Comparison of ENCODE assay signal across 8 cellular contexts in the genomic region with DNA sequence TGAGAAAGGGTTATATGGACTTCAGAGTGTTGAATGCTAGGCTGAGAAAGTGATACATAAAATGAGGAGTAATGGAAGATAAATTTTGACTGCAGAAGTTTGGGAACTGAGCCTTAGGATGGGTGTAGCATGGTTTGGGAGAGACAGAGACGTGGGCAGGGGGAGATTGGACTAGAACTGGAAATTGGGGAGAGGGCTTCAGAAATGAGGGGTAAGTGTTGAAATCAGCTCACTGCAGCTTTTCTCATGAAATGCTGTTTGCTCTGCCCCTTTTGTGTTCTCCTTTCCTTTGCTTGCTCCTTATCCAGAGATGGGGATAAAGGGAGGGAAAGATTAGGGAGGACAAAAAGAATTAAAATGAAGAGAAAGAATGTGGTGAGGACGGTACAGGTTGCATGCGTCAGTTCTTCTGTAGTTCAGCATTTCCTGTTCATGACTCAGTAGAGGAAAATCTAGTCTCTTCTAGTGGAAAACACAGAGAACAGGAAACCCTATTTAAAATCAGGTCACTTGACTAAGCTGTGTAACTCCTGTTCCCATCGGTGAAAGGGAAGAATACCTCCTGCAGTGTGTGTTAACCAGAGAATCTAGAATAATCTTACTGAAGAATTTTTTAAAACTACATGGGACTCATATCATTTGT.
DNase-seq lines count a peak whose midpoint lies in the region; ATAC-seq and TF ChIP-seq lines count a peak whose summit lies in the region.

No MANE protein-coding gene starts in this region.

- DNase-seq in heart right ventricle: no peak
- no peak for DNase-seq in Right ventricle myocardium superior
- DNase-seq in HS-5 (ENCODE audit: low read depth): peak; percentile 79
- DNase-seq in dermis microvascular lymphatic vessel endothelial cell (ENCODE audit: low read depth in 2 of 2): peak; percentile 94 to 95
- no peak for DNase-seq in omental fat pad (ENCODE audit: low spot score)
- no peak for DNase-seq in activated effector memory CD4-positive, alpha-beta T cell treated with Interleukin-2 at 50 U/mL for 16 hours
- no peak for DNase-seq in NCI-H774 (lab: John Stamatoyannopoulos, UW)
- DNase-seq in cerebellum (ENCODE audit: low spot score): no peak

- H3K36me3 ChIP-seq in heart right ventricle: peaks cover 0 to 42% (median 8%) of the 10 kb centered on the region in 9 donors

- no peak for TF ChIP-seq CTCF in heart right ventricle (IDR thresholded peaks at IDR 0.05)
- no peak for TF ChIP-seq CTCF in omental fat pad (IDR thresholded peaks at IDR 0.05)

- WGBS in heart right ventricle, 2 donors: 61 to 71% methylated on average over 4 of the region's 4 CpGs

- ATAC-seq in heart right ventricle (peak in 6 of 8 donors; percentile 38 to 64 (median 44)), Right ventricle myocardium superior (ENCODE audit: poor library complexity) (no peak), omental fat pad (ENCODE audit: low FRiP score) (peak; percentile 81)

- intact Hi-C loops in heart right ventricle (cut with DNase I): no loop called here
- intact Hi-C loops in Right ventricle myocardium superior (cut with DNase I): no loop called here

- H3K27me3 ChIP-seq in heart right ventricle: no peaks in the 10 kb centered on the region

- H3K4me1 ChIP-seq in heart right ventricle: peaks cover 0 to 69% (median 49%) of the 10 kb centered on the region in 9 donors

- H3K27ac ChIP-seq in heart right ventricle: peak overlapping the region in 6 of 10 donors; percentile 1 to 62 (median 33)

- no peak overlapping the region for H3K4me3 ChIP-seq in heart right ventricle

- no peaks in the 10 kb centered on the region for H3K9me3 ChIP-seq in heart right ventricle

Comparison
In these comparisons a context has a peak if more than half of its experiments do, and no peak if none do; other contexts are left out.
1. DNase-seq: peak in HS-5 (single experiment) and dermis microvascular lymphatic vessel endothelial cell (2 of 2); none in heart right ventricle (0 of 2), Right ventricle myocardium superior (single experiment), omental fat pad (single experiment), activated effector memory CD4-positive, alpha-beta T cell treated with Interleukin-2 at 50 U/mL for 16 hours (single experiment), NCI-H774 (single experiment) and cerebellum (single experiment).